2 cellular contexts compared by ENCODE assay signal in the genomic region with DNA sequence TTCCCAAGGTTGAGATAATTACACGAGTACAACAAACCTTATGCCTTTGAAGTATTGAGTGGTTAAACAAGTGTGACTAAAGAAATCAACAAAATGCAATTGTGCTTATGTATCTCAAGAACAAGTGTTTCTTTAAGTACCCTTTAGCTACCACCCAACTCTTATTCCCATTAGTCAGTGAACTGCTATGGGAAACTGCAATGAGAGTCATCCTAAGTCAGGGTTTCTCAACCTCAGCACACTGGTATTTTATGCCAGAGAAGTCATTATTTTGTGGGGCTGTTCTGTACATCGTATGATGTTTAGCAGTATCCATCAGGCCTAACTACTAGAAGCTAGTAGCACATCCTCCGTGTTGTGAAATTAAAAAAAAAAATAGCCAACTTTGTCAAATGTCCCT.
TF ChIP-seq lines count a peak whose summit lies in the region.

No MANE protein-coding gene starts in this region.

TF ChIP-seq in IMR-90, 13 proteins besides CTCF, POLR2A, EP300 and RAD21:
- no peak for TF ChIP-seq MAZ (IDR thresholded peaks at IDR 0.05; ENCODE audit: borderline replicate concordance, low read depth, low read length)
- TF ChIP-seq RCOR1 (IDR thresholded peaks at IDR 0.05; ENCODE audit: insufficient replicate concordance, low read length): no peak
- no peak for TF ChIP-seq CHD1 (IDR thresholded peaks at IDR 0.05; ENCODE audit: low read depth, low read length)
- no peak for TF ChIP-seq CEBPB (IDR thresholded peaks at IDR 0.05; ENCODE audit: low read depth, low read length)
- TF ChIP-seq, protein P1, sequence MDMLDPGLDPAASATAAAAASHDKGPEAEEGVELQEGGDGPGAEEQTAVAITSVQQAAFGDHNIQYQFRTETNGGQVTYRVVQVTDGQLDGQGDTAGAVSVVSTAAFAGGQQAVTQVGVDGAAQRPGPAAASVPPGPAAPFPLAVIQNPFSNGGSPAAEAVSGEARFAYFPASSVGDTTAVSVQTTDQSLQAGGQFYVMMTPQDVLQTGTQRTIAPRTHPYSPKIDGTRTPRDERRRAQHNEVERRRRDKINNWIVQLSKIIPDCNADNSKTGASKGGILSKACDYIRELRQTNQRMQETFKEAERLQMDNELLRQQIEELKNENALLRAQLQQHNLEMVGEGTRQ (IDR thresholded peaks at IDR 0.05; ENCODE audit: low read depth, low read length): no peak
- TF ChIP-seq MXI1 (IDR thresholded peaks at IDR 0.05; ENCODE audit: borderline replicate concordance, low read depth, low read length): no peak
- no peak for TF ChIP-seq FOS (IDR thresholded peaks at IDR 0.05; ENCODE audit: low read depth, low read length)
- no peak for TF ChIP-seq RFX5 (IDR thresholded peaks at IDR 0.05; ENCODE audit: low read depth, low read length)
- no peak for TF ChIP-seq NFE2L2 (IDR thresholded peaks at IDR 0.05; ENCODE audit: low read depth, low read length)
- TF ChIP-seq SMC3 (IDR thresholded peaks at IDR 0.05; ENCODE audit: low read depth, low read length): no peak
- TF ChIP-seq BHLHE40 (IDR thresholded peaks at IDR 0.05; ENCODE audit: low read depth, low read length): no peak
- no peak for TF ChIP-seq ELK1 (IDR thresholded peaks at IDR 0.05; ENCODE audit: borderline replicate concordance, low read depth, low read length)
- no peak for TF ChIP-seq MAFK (IDR thresholded peaks at IDR 0.05; ENCODE audit: low read depth, low read length)

TF ChIP-seq in H1, 55 proteins besides CTCF, POLR2A, EP300 and RAD21:
- TF ChIP-seq RFX5 (IDR thresholded peaks at IDR 0.05; ENCODE audit: borderline replicate concordance, low read depth, low read length): no peak
- no peak for TF ChIP-seq SUZ12 (IDR thresholded peaks at IDR 0.05; ENCODE audit: low read length)
- TF ChIP-seq SRF (IDR thresholded peaks at IDR 0.05; ENCODE audit: low read depth, low read length): no peak
- TF ChIP-seq SIRT6 (IDR thresholded peaks at IDR 0.05; ENCODE audit: low read length): no peak
- TF ChIP-seq EGR1 (IDR thresholded peaks at IDR 0.05; ENCODE audit: borderline replicate concordance, low read depth, low read length): no peak
- no peak for TF ChIP-seq CHD1 (IDR thresholded peaks at IDR 0.05; ENCODE audit: low read depth, low read length)
